Comparison of ENCODE assay signal across 27 cellular contexts in the genomic region with DNA sequence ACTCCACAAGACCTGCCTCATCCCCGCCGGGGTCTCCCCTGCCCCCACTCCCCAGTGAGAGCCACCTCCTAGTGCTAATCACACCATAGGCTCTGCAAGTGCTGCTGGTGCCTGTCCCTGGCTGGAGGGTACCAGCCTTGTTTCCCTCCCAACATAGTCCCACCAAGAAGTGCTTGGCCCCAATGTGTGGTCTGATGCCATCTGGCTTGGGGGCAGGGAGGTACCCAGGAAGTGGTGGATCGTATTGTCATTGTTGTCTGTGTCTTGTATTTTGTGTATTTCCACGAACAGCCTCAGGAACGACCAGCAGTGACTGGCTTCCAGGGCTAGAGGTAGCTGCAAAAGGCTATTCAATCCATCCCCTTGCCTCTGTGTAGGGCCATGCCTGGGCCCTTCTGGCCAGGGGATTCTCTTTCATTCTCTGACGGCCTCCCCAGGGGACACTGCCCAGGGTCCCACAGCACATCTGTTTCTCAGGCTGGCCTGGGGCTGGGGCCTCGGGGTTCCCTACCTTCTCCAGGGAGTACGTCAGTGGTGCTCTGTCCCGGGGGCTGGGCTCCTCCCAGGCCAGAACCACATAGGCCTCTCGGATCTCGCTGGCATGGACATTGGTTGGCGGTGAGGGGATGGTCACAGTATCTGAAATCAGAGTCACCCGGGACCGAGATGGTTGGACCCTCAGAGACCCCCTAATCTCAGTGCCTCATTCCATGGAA. TPM values are rescaled to one million over a fixed set of nuclear protein-coding genes. Genes with fewer than 3 reads are reported as not detected.
A peak's percentile ranks its signal among the peaks of the same experiment; 100 is the strongest.
DNase-seq lines count a peak whose midpoint lies in the region; ATAC-seq, FAIRE-seq and TF ChIP-seq lines count a peak whose summit lies in the region.
"Had no signal": no experiment of that assay in that cellular context is flagged by ENCODE, and none has a peak within 500 bp of the region (broad histone marks: within the 10 kb centered on the region; RNA-seq: fewer than 3 reads in every experiment).

No MANE protein-coding gene starts in this region.

- no peak for TF ChIP-seq EP300 in H1 (IDR thresholded peaks at IDR 0.05; ENCODE audit: borderline replicate concordance in 1 of 2, low read depth in 2 of 2, low read length in 2 of 2)

- H4K8ac ChIP-seq in H1 (ENCODE audit: extremely low read depth, insufficient read depth, low read length) = peak overlapping the region; percentile 12; the same call in 1 of the 2 replicates

- intact Hi-C loops in left ventricle myocardium inferior (cut with micrococcal nuclease) (no loop called here), right cardiac atrium (cut with DNase I) (no loop called here), gastrocnemius medialis (cut with DNase I; ENCODE audit: low total_unique reads) (no loop called here)

- H3K4me3 ChIP-seq in left ventricle myocardium inferior = no peak overlapping the region
- H3K4me3 ChIP-seq in right cardiac atrium (ENCODE audit: low read length) = no peak overlapping the region
- H3K4me3 ChIP-seq in Jurkat, Clone E6-1 (ENCODE audit: low read length) = no peak overlapping the region
- H3K4me3 ChIP-seq in H1 (ENCODE audit: extremely low read depth in 1 of 4, insufficient read depth in 2 of 4, low read depth in 3 of 4, low read length in 4 of 4) = no peak overlapping the region
- H3K4me3 ChIP-seq in gastrocnemius medialis = no peak overlapping the region
- H3K4me3 ChIP-seq: A549, MG63 had no signal

- H4K91ac ChIP-seq in H1 (replicated peaks; ENCODE audit: insufficient read length, low read length) = no peak overlapping the region

- no peak overlapping the region for H2AK5ac ChIP-seq in H1 (ENCODE audit: low read depth, low read length)

- in situ Hi-C loops in gastrocnemius medialis (cut with MboI; ENCODE audit: low sequenced_read_pairs in 4 of 4) = no loop called here

- no peak overlapping the region for H3K4me2 ChIP-seq in H1 (ENCODE audit: insufficient read depth in 1 of 2, low read depth in 2 of 2, low read length in 2 of 2)
- H3K4me2 ChIP-seq: A549, SK-N-SH had no signal

- no peak overlapping the region for H2AFZ ChIP-seq in H1 (ENCODE audit: low read length)

- no peak overlapping the region for H3K4ac ChIP-seq in H1 (replicated peaks; ENCODE audit: insufficient read length, low read depth, low read length)

- H3K79me1 ChIP-seq in H1 (ENCODE audit: low read depth, low read length) = no peaks in the 10 kb centered on the region

- H3K4me1 ChIP-seq in left ventricle myocardium inferior (peaks cover 50% of the 10 kb centered on the region), right cardiac atrium (ENCODE audit: control insufficient read depth, insufficient read depth, low read length) (no peaks in the 10 kb centered on the region), H1 (replicated peaks in 1 of 4; ENCODE audit: control insufficient read depth in 3 of 4, insufficient read depth in 4 of 4, low read length in 3 of 4) (no peaks in the 10 kb centered on the region; a peak in 1 of 7 replicates), gastrocnemius medialis (peaks cover 0 to 11% of the 10 kb centered on the region in 2 donors)
- H3K4me1 ChIP-seq: A549, Caco-2 had no signal

- TF ChIP-seq RAD21 in H1 (IDR thresholded peaks at IDR 0.05 in 1 of 2, conservative IDR thresholded peaks at IDR 0.05 in 1 of 2; ENCODE audit: low read depth in 2 of 2, low read length in 2 of 2) = no peak

- H2BK5ac ChIP-seq in H1 (ENCODE audit: low read depth, low read length) = no peak overlapping the region

- peaks cover 79% of the 10 kb centered on the region for H3K36me3 ChIP-seq in left ventricle myocardium inferior
- no peaks in the 10 kb centered on the region for H3K36me3 ChIP-seq in H1 (ENCODE audit: control insufficient read depth in 2 of 4, insufficient read depth in 4 of 4, low read length in 3 of 4)
- peaks cover 0 to 64% of the 10 kb centered on the region in 2 donors for H3K36me3 ChIP-seq in gastrocnemius medialis
- H3K36me3 ChIP-seq: MG63 had no signal

- H3K27ac ChIP-seq in left ventricle myocardium inferior (replicated peaks) = peak overlapping the region; percentile 79
- no peak overlapping the region for H3K27ac ChIP-seq in right cardiac atrium (ENCODE audit: low read length)
- no peak overlapping the region for H3K27ac ChIP-seq in H1 (ENCODE audit: low read depth, low read length)
- H3K27ac ChIP-seq in gastrocnemius medialis = peak overlapping the region; percentile 93 to 97 (median 96)
- H3K27ac ChIP-seq: A549, C4-2B had no signal

- no peak overlapping the region for H2BK120ac ChIP-seq in H1 (replicated peaks; ENCODE audit: low read depth, low read length)

- WGBS in right cardiac atrium = 77% methylated on average over 14 of the region's 14 CpGs
- WGBS in H1 (ENCODE audit: extremely low coverage in 1 of 2, insufficient coverage in 1 of 2, insufficient read length in 1 of 2, insufficient replicate concordance in 2 of 2, low coverage in 1 of 2, low lambda C conversion rate in 2 of 2, missing lambda C conversion rate in 1 of 2), 2 experiments = 90% methylated on average over 12 of the region's 14 CpGs; no CpG with 5 or more reads in 1 of the 2 experiments

- H4K5ac ChIP-seq in H1 (ENCODE audit: insufficient read length, low read depth, low read length) = no peak overlapping the region

- H3K79me2 ChIP-seq in H1 (ENCODE audit: control insufficient read depth in 1 of 2, insufficient read depth in 2 of 2, low read length in 2 of 2) = no peaks in the 10 kb centered on the region

- no peak overlapping the region for H2BK15ac ChIP-seq in H1 (ENCODE audit: low read length)

- H4K20me1 ChIP-seq in H1 (replicated peaks in 1 of 2; ENCODE audit: control insufficient read depth in 1 of 2, insufficient read depth in 2 of 2, low read length in 2 of 2) = no peaks in the 10 kb centered on the region

- H3K27me3 ChIP-seq in left ventricle myocardium inferior (ENCODE audit: low read depth) (no peaks in the 10 kb centered on the region), right cardiac atrium (ENCODE audit: control insufficient read depth, insufficient read depth) (no peaks in the 10 kb centered on the region), H1 (replicated peaks in 1 of 4; ENCODE audit: control insufficient read depth in 3 of 4, extremely low read depth in 1 of 4, insufficient read depth in 3 of 4, low read length in 3 of 4) (no peaks in the 10 kb centered on the region), gastrocnemius medialis (no peaks in the 10 kb centered on the region)
- H3K27me3 ChIP-seq: MG63 had no signal

- no peak overlapping the region for H2BK12ac ChIP-seq in H1 (ENCODE audit: low read depth, low read length)

- no peak overlapping the region for H3K23ac ChIP-seq in H1 (ENCODE audit: insufficient read length)

- no peak for TF ChIP-seq CTCF in left ventricle myocardium inferior (IDR thresholded peaks at IDR 0.05; ENCODE audit: borderline replicate concordance)
- TF ChIP-seq CTCF in H1 (IDR thresholded peaks at IDR 0.05; ENCODE audit: control extremely low read depth in 1 of 3, insufficient read depth in 1 of 3, low read depth in 1 of 3, low read length in 3 of 3) = no peak
- no peak for TF ChIP-seq CTCF in gastrocnemius medialis (IDR thresholded peaks at IDR 0.05 in 4 of 5, conservative IDR thresholded peaks at IDR 0.05 in 1 of 5)

- CTCF ChIA-PET in H1 (lab: Charles Lee; ENCODE audit: partially characterized antibody) = interaction anchor here (1.1 to 1.4 kb wide), 3 partner anchors 16 to 110 kb away, joined by 3 to 4 read pairs (median 3); a partner anchor contains a TSS

- H3K9ac ChIP-seq in H1 (replicated peaks in 1 of 4; ENCODE audit: extremely low read depth in 1 of 4, low read depth in 3 of 4, low read length in 3 of 4) = no peak overlapping the region
- H3K9ac ChIP-seq: SK-N-SH had no signal

- H3K14ac ChIP-seq in H1 (ENCODE audit: insufficient read length) = no peak overlapping the region

- TF ChIP-seq POLR2A in H1 (IDR thresholded peaks at IDR 0.05; ENCODE audit: control extremely low read depth in 1 of 2, low read depth in 2 of 2, low read length in 2 of 2) (no peak), gastrocnemius medialis (IDR thresholded peaks at IDR 0.05) (no peak)

- POLR2A ChIA-PET in H1 (lab: Charles Lee; ENCODE audit: partially characterized antibody) = interaction anchor here (0.5 to 1.1 kb wide), 2 partner anchors 61 to 78 kb away, joined by 3 read pairs; no protein-coding TSS in a partner anchor

- H2BK20ac ChIP-seq in H1 (ENCODE audit: low read length) = no peak overlapping the region

- H3K56ac ChIP-seq in H1 (replicated peaks; ENCODE audit: insufficient read length, low read depth, low read length) = no peak overlapping the region

- no peak overlapping the region for H3K18ac ChIP-seq in H1 (ENCODE audit: extremely low read depth, low read length)

- ATAC-seq in right cardiac atrium (no peak), gastrocnemius medialis (no peak), SK-N-SH treated with all-trans-retinoic acid at 6 μM for 48 hours (no peak), GM21737 (IDR thresholded peaks at IDR 0.05; ENCODE audit: unreplicated experiment) (no peak), left lobe of liver (no peak)
- ATAC-seq: A549; CD8-positive, alpha-beta T cell; Panc1 had no signal

- H3K23me2 ChIP-seq in H1 (ENCODE audit: low read depth, low read length) = peaks cover 5% of the 10 kb centered on the region; the same call in 1 of the 2 replicates

- no peak for DNase-seq in left ventricle myocardium inferior
- no peak for DNase-seq in right cardiac atrium
- peak; percentile 47 for DNase-seq in Jurkat, Clone E6-1 (ENCODE audit: low read depth, low spot score)
- DNase-seq in H1 (ENCODE audit: low read depth in 1 of 2, low spot score in 2 of 2) = no peak
- DNase-seq in gastrocnemius medialis = no peak
- DNase-seq in left lobe of liver (ENCODE audit: low spot score) = no peak
- DNase-seq: AML-193; Caco-2; CD8-positive, alpha-beta T cell; DMS 273 treated with DMSO at 0.1 percent for 48 hours; H9; KBM-7; MG63; NCI-H1417; NCI-H1694; NCI-H2081; NCI-H2171; NCI-H226; NCI-H510A; NCI-H69; SK-N-SH had no signal

- FAIRE-seq in H1 (lab: Jason Lieb, UNC) = no peak
- FAIRE-seq: A549, GM12892 had no signal

- H3K9me3 ChIP-seq in left ventricle myocardium inferior (replicated peaks) (no peaks in the 10 kb centered on the region), right cardiac atrium (ENCODE audit: control insufficient read depth, low read length) (no peaks in the 10 kb centered on the region), H1 (ENCODE audit: insufficient read depth in 2 of 2, low read depth in 1 of 2, low read length in 1 of 2) (no peaks in the 10 kb centered on the region), gastrocnemius medialis (no peaks in the 10 kb centered on the region)
- H3K9me3 ChIP-seq: A549, Caco-2, MG63, SK-N-SH had no signal

RNA-seq across cellular contexts. Expression of a gene that starts 22.8 kb away (rescaled TPM):
- 440 TPM for total RNA-seq in left ventricle myocardium inferior
- 100 to 1,000 TPM; 202 to 292 (median 241) TPM for total RNA-seq in right cardiac atrium
- polyA plus RNA-seq in right cardiac atrium = 258 TPM
- polyA plus RNA-seq in Jurkat, Clone E6-1 (2012; ENCODE audit: insufficient read depth, insufficient read length) = not detected
- total RNA-seq in H1 (2021; fragmentation: NEBNext Ultra II Directional; extraction: Animal tissue kit (Norgen Biotek cat#: 25700)) = 0.09 and 0.36 TPM in 2 replicates
- 0.05 and 0.08 TPM in 2 replicates for polyA plus RNA-seq in H1 (2011; rRNA removed)
- polyA plus RNA-seq in H1 (2011; cell fraction: cytosol; rRNA removed) = 0.04 TPM
- polyA plus RNA-seq in H1 (2011; cell fraction: nucleus; rRNA removed) = 0.04 TPM
- polyA plus RNA-seq in H1 (2012, experiment 1 of 2) = 0.09 to 0.28 TPM (median 0.14 TPM) in 4 replicates
- 0.04 TPM for polyA plus RNA-seq in H1 (2012, experiment 2 of 2)
- polyA plus RNA-seq in H1 (2013, experiment 1 of 2) = 0.06 TPM
- 0.06 TPM for polyA plus RNA-seq in H1 (2013, experiment 2 of 2)
- polyA minus RNA-seq in H1 (2011; rRNA and poly(A)+ RNA removed) = 0.12 and 0.19 TPM in 2 replicates
- polyA minus RNA-seq in H1 (2011; cell fraction: cytosol; rRNA and poly(A)+ RNA removed) = not detected
- 0.20 TPM for polyA minus RNA-seq in H1 (2011; cell fraction: nucleus; rRNA and poly(A)+ RNA removed)
- 100 to 1,000 TPM; 114 to 266 (median 184) TPM for total RNA-seq in gastrocnemius medialis
- 0.08 TPM for total RNA-seq in left lobe of liver
- total RNA-seq: Caco-2; CD8-positive, alpha-beta T cell had no signal

RNA-seq across cellular contexts. Expression of a gene that starts 53.8 kb away (rescaled TPM):
- 0.14 TPM for total RNA-seq in left ventricle myocardium inferior
- under 1 TPM; 0.28 to 0.51 (median 0.30) TPM for total RNA-seq in right cardiac atrium
- polyA plus RNA-seq in right cardiac atrium = 0.29 TPM
- polyA plus RNA-seq in Jurkat, Clone E6-1 (2012; ENCODE audit: insufficient read depth, insufficient read length) = not detected
- 0.17 and 0.21 TPM in 2 replicates for total RNA-seq in H1 (2021; fragmentation: NEBNext Ultra II Directional; extraction: Animal tissue kit (Norgen Biotek cat#: 25700))
- polyA plus RNA-seq in H1 (2011; rRNA removed) = 0.32 and 0.44 TPM in 2 replicates
- 0.41 TPM for polyA plus RNA-seq in H1 (2011; cell fraction: cytosol; rRNA removed)
- polyA plus RNA-seq in H1 (2011; cell fraction: nucleus; rRNA removed) = 0.68 TPM
- polyA plus RNA-seq in H1 (2012, experiment 1 of 2) = 0.27 to 0.57 TPM (median 0.38 TPM) in 4 replicates
- polyA plus RNA-seq in H1 (2012, experiment 2 of 2) = 0.24 TPM
- polyA plus RNA-seq in H1 (2013, experiment 1 of 2) = 0.18 TPM
- polyA plus RNA-seq in H1 (2013, experiment 2 of 2) = 0.22 TPM
- 0.17 and 0.47 TPM in 2 replicates for polyA minus RNA-seq in H1 (2011; rRNA and poly(A)+ RNA removed)
- not detected for polyA minus RNA-seq in H1 (2011; cell fraction: cytosol; rRNA and poly(A)+ RNA removed)
- polyA minus RNA-seq in H1 (2011; cell fraction: nucleus; rRNA and poly(A)+ RNA removed) = 0.40 TPM
- under 1 TPM in 1 of 4 donors, not detected in 3; 0.36 TPM for total RNA-seq in gastrocnemius medialis
- 2.9 TPM for total RNA-seq in left lobe of liver
- total RNA-seq: CD8-positive, alpha-beta T cell had no signal

Comparison
In these comparisons a context has a peak if more than half of its experiments do, and no peak if none do; other contexts are left out.
1. H3K27ac ChIP-seq: peak in left ventricle myocardium inferior (single experiment) and gastrocnemius medialis (4 of 4); none in right cardiac atrium (single experiment) and H1 (single experiment).
2. RNA of a gene that starts 22.8 kb away (total RNA-seq): 440 TPM in left ventricle myocardium inferior (single experiment), 202 to 292 TPM in right cardiac atrium and 114 to 266 TPM in gastrocnemius medialis; 0.09 to 0.36 TPM in H1 and 0.08 TPM in left lobe of liver (single experiment); every median in the first group is over 10 times any median in the second.